8 cellular contexts compared by ENCODE assay signal in genomic region chr12:57898308-57898970, GRCh38. TPM values are rescaled to one million over a fixed set of nuclear protein-coding genes. Genes with fewer than 3 reads are reported as not detected.
DNase-seq lines count a peak whose midpoint lies in the region; ATAC-seq and TF ChIP-seq lines count a peak whose summit lies in the region.

No MANE protein-coding gene starts in this region.

- no peak for TF ChIP-seq POLR2A in heart left ventricle (IDR thresholded peaks at IDR 0.05)

- ATAC-seq in heart left ventricle (no peak), right cardiac atrium (no peak), HG03460 (IDR thresholded peaks at IDR 0.05; ENCODE audit: unreplicated experiment) (peak; percentile 28)

- H3K4me3 ChIP-seq in heart left ventricle (no peak overlapping the region), right cardiac atrium (ENCODE audit: low read length) (no peak overlapping the region), adipocyte (ENCODE audit: low read length) (peak overlapping the region; percentile 45)

- H3K4me1 Mint-ChIP-seq in nephron: peaks cover 70% of the 10 kb centered on the region

- 46 to 56% (median 48%) methylated on average over 5 of the region's 5 CpGs for WGBS in heart left ventricle, 4 donors
- 43% methylated on average over 5 of the region's 5 CpGs for WGBS in right cardiac atrium

- TF ChIP-seq CTCF in heart left ventricle (IDR thresholded peaks at IDR 0.05) (no peak), nephron (IDR thresholded peaks at IDR 0.05; ENCODE audit: unreplicated experiment in 3 of 3) (no peak)

- H3K9ac ChIP-seq in adipocyte (ENCODE audit: low read length): peak overlapping the region; percentile 61

- H3K27me3 Mint-ChIP-seq in nephron (ENCODE audit: low read depth): no peaks in the 10 kb centered on the region

- H3K27me3 ChIP-seq in heart left ventricle (no peaks in the 10 kb centered on the region), right cardiac atrium (ENCODE audit: control insufficient read depth, insufficient read depth) (no peaks in the 10 kb centered on the region), adipocyte (replicated peaks; ENCODE audit: control insufficient read depth, insufficient read depth, low read length) (no peaks in the 10 kb centered on the region)

- no peaks in the 10 kb centered on the region for H3K36me3 ChIP-seq in heart left ventricle
- H3K36me3 ChIP-seq in adipocyte (ENCODE audit: control insufficient read depth, insufficient read depth, low read length, severe bottlenecking): no peaks in the 10 kb centered on the region

- peak overlapping the region; percentile 100 for H3K27ac Mint-ChIP-seq in nephron

- H3K27ac ChIP-seq in heart left ventricle (peak overlapping the region in 11 of 12 donors; percentile 36 to 99 (median 97)), right cardiac atrium (ENCODE audit: low read length) (no peak overlapping the region)

- H3K4me1 ChIP-seq in heart left ventricle (peaks cover 6 to 65% (median 55%) of the 10 kb centered on the region in 12 donors), right cardiac atrium (ENCODE audit: control insufficient read depth, insufficient read depth, low read length) (peaks cover 29% of the 10 kb centered on the region), adipocyte (ENCODE audit: control insufficient read depth, insufficient read depth, low read length) (peaks cover 57% of the 10 kb centered on the region)

- H3K36me3 Mint-ChIP-seq in nephron (ENCODE audit: low read depth): no peaks in the 10 kb centered on the region

- H3K9me3 ChIP-seq in heart left ventricle (no peaks in the 10 kb centered on the region), right cardiac atrium (ENCODE audit: control insufficient read depth, low read length) (no peaks in the 10 kb centered on the region), adipocyte (ENCODE audit: control insufficient read depth, low read length) (no peaks in the 10 kb centered on the region)

- no peaks in the 10 kb centered on the region for H3K9me3 Mint-ChIP-seq in nephron

- no peak for DNase-seq in heart left ventricle
- no peak for DNase-seq in right cardiac atrium
- DNase-seq in adipocyte (ENCODE audit: low read depth): no peak
- DNase-seq in GOT3 (lab: John Stamatoyannopoulos, UW): no peak
- DNase-seq in DMS79 (lab: John Stamatoyannopoulos, UW): no peak
- DNase-seq in cerebellar cortex (ENCODE audit: low spot score): no peak

- H3K4me3 Mint-ChIP-seq in nephron: peak overlapping the region; percentile 32 to 75 (median 62)

- intact Hi-C loops in heart left ventricle (cut with DNase I) (loop anchor here in 3 of 10 donors (5.0 kb wide), 3 partner anchors 51 to 316 kb away; partner anchors contain the start of gene CTDSP2 (in 1 of the 3)), right cardiac atrium (cut with DNase I) (loop anchor here in 1 of 4 donors (5.0 kb wide), 2 partner anchors 51 to 66 kb away; partner anchors contain the start of gene CTDSP2)

RNA-seq across cellular contexts. Expression of gene ATP23, which starts 42.9 kb away (rescaled TPM):
- total RNA-seq in heart left ventricle (1 to 10 TPM; 1.8 to 7.4 (median 5.3) TPM), right cardiac atrium (10 to 100 TPM in 2 of 4 donors, 1 to 10 TPM in 2; 6.4 to 11.9 (median 8.4) TPM)
- polyA plus RNA-seq in heart left ventricle (10 to 100 TPM in 1 of 2 donors, 1 to 10 TPM in 1; 8.1 to 10.4 TPM), right cardiac atrium (14.3 TPM)

RNA-seq across cellular contexts. Expression of gene CTDSP2, which starts 51.9 kb away (rescaled TPM):
- total RNA-seq in heart left ventricle (100 to 1,000 TPM in 3 of 9 donors, 10 to 100 TPM in 6; 69.9 to 191 (median 89.3) TPM), right cardiac atrium (100 to 1,000 TPM in 2 of 4 donors, 10 to 100 TPM in 2; 94.3 to 116 (median 103) TPM)
- polyA plus RNA-seq in heart left ventricle (10 to 100 TPM; 28.0 to 68.4 TPM), right cardiac atrium (41.7 TPM)
